In genomic region chr10:6778992-6779701, GRCh38 we compare ENCODE assay signal across 12 cellular contexts.
DNase-seq lines count a peak whose midpoint lies in the region; ATAC-seq and TF ChIP-seq lines count a peak whose summit lies in the region.
"Had no signal": no experiment of that assay in that cellular context is flagged by ENCODE, and none has a peak within 500 bp of the region (broad histone marks: within the 10 kb centered on the region; RNA-seq: fewer than 3 reads in every experiment).

No MANE protein-coding gene starts in this region.

- H3K4me1 ChIP-seq in upper lobe of right lung (no peaks in the 10 kb centered on the region), testis (no peaks in the 10 kb centered on the region)

- WGBS in testis, 2 donors, result 58 to 63% methylated on average over 4 of the region's 4 CpGs

- H3K27ac Mint-ChIP-seq in activated CD4-positive, alpha-beta memory T cell treated with anti-CD3 and anti-CD28 coated beads for 36 hours, result no peak overlapping the region
- no peak overlapping the region for H3K27ac Mint-ChIP-seq in activated CD4-positive, alpha-beta memory T cell treated with anti-CD3 and anti-CD28 coated beads, Interleukin-2, amount 10 ng/mL, durations not matched to agents 7 days and 5 days
- H3K27ac Mint-ChIP-seq: B cell had no signal

- H3K4me3 ChIP-seq in astrocyte of the cerebellum (ENCODE audit: low read depth, low read length) (no peak overlapping the region), upper lobe of right lung (no peak overlapping the region), testis (no peak overlapping the region)
- H3K4me3 ChIP-seq: ovary had no signal

- H3K36me3 ChIP-seq in upper lobe of right lung, result no peaks in the 10 kb centered on the region
- no peaks in the 10 kb centered on the region for H3K36me3 ChIP-seq in testis (ENCODE audit: low read depth, missing control alignments)
- H3K36me3 ChIP-seq: ovary had no signal

- peaks cover 38% of the 10 kb centered on the region for H3K27me3 Mint-ChIP-seq in activated CD4-positive, alpha-beta memory T cell treated with anti-CD3 and anti-CD28 coated beads for 36 hours
- peaks cover 55% of the 10 kb centered on the region for H3K27me3 Mint-ChIP-seq in activated CD4-positive, alpha-beta memory T cell treated with anti-CD3 and anti-CD28 coated beads, Interleukin-2, amount 10 ng/mL, durations not matched to agents 7 days and 5 days

- TF ChIP-seq CTCF in astrocyte of the cerebellum (IDR thresholded peaks at IDR 0.05; ENCODE audit: low read depth, low read length, missing control alignments) (no peak), upper lobe of right lung (IDR thresholded peaks at IDR 0.05) (no peak), testis (IDR thresholded peaks at IDR 0.05) (no peak)

- no peaks in the 10 kb centered on the region for H3K4me1 Mint-ChIP-seq in activated CD4-positive, alpha-beta memory T cell treated with anti-CD3 and anti-CD28 coated beads for 36 hours (ENCODE audit: low read depth)
- H3K4me1 Mint-ChIP-seq in activated CD4-positive, alpha-beta memory T cell treated with anti-CD3 and anti-CD28 coated beads, Interleukin-2, amount 10 ng/mL, durations not matched to agents 7 days and 5 days, result no peaks in the 10 kb centered on the region

- in situ Hi-C loops in astrocyte of the cerebellum (cut with HindIII; ENCODE audit: low sequenced_read_pairs), result no loop called here

- H3K27me3 ChIP-seq in upper lobe of right lung, result peaks cover 4% of the 10 kb centered on the region
- no peaks in the 10 kb centered on the region for H3K27me3 ChIP-seq in testis
- H3K27me3 ChIP-seq: ovary had no signal

- H3K9me3 Mint-ChIP-seq in activated CD4-positive, alpha-beta memory T cell treated with anti-CD3 and anti-CD28 coated beads for 36 hours, result no peaks in the 10 kb centered on the region
- H3K9me3 Mint-ChIP-seq in activated CD4-positive, alpha-beta memory T cell treated with anti-CD3 and anti-CD28 coated beads, Interleukin-2, amount 10 ng/mL, durations not matched to agents 7 days and 5 days, result no peaks in the 10 kb centered on the region

- no peak overlapping the region for H3K4me3 Mint-ChIP-seq in activated CD4-positive, alpha-beta memory T cell treated with anti-CD3 and anti-CD28 coated beads for 36 hours
- no peak overlapping the region for H3K4me3 Mint-ChIP-seq in activated CD4-positive, alpha-beta memory T cell treated with anti-CD3 and anti-CD28 coated beads, Interleukin-2, amount 10 ng/mL, durations not matched to agents 7 days and 5 days
- H3K4me3 Mint-ChIP-seq: B cell had no signal

- CTCF ChIA-PET in activated CD4-positive, alpha-beta memory T cell treated with anti-CD3 and anti-CD28 coated beads for 36 hours (lab: Charles Lee), result no interaction called here
- CTCF ChIA-PET in activated CD4-positive, alpha-beta memory T cell treated with anti-CD3 and anti-CD28 coated beads, Interleukin-2, amount 10 ng/mL, durations not matched to agents 7 days and 5 days (lab: Charles Lee), result no interaction called here

- intact Hi-C loops in activated CD4-positive, alpha-beta memory T cell treated with anti-CD3 and anti-CD28 coated beads for 36 hours (cut with micrococcal nuclease), result no loop called here
- intact Hi-C loops in upper lobe of right lung (cut with DNase I) (no loop called here), testis (cut with DNase I; ENCODE audit: low total_unique reads) (no loop called here)

- H3K9me3 ChIP-seq in upper lobe of right lung, result no peaks in the 10 kb centered on the region
- H3K9me3 ChIP-seq in testis, result no peaks in the 10 kb centered on the region
- H3K9me3 ChIP-seq: ovary had no signal

- H3K27ac ChIP-seq in upper lobe of right lung (no peak overlapping the region), testis (no peak overlapping the region)
- H3K27ac ChIP-seq: ovary had no signal

- no peak for TF ChIP-seq POLR2A in testis (IDR thresholded peaks at IDR 0.05)

- peak; percentile 71 for ATAC-seq in upper lobe of right lung
- no peak for ATAC-seq in HG03571 (IDR thresholded peaks at IDR 0.05; ENCODE audit: unreplicated experiment)
- no peak for ATAC-seq in HG03565 (IDR thresholded peaks at IDR 0.05; ENCODE audit: unreplicated experiment)

- POLR2A ChIA-PET in activated CD4-positive, alpha-beta memory T cell treated with anti-CD3 and anti-CD28 coated beads for 36 hours (lab: Charles Lee), result no interaction called here
- POLR2A ChIA-PET in activated CD4-positive, alpha-beta memory T cell treated with anti-CD3 and anti-CD28 coated beads, Interleukin-2, amount 10 ng/mL, durations not matched to agents 7 days and 5 days (lab: Charles Lee), result no interaction called here

- DNase-seq in activated CD4-positive, alpha-beta memory T cell treated with anti-CD3 and anti-CD28 coated beads for 36 hours, result peak; percentile 14
- no peak for DNase-seq in activated CD4-positive, alpha-beta memory T cell treated with anti-CD3 and anti-CD28 coated beads, Interleukin-2, amount 10 ng/mL, durations not matched to agents 7 days and 5 days
- DNase-seq in astrocyte of the cerebellum (ENCODE audit: low read depth) (peak; percentile 84), inferior parietal cortex (ENCODE audit: extremely low spot score) (peak; percentile 62), upper lobe of right lung (no peak), testis (no peak)
- DNase-seq: glutamatergic neuron, NCI-H1048, ovary had no signal

- no peaks in the 10 kb centered on the region for H3K36me3 Mint-ChIP-seq in activated CD4-positive, alpha-beta memory T cell treated with anti-CD3 and anti-CD28 coated beads for 36 hours
- H3K36me3 Mint-ChIP-seq in activated CD4-positive, alpha-beta memory T cell treated with anti-CD3 and anti-CD28 coated beads, Interleukin-2, amount 10 ng/mL, durations not matched to agents 7 days and 5 days (ENCODE audit: low read depth), result no peaks in the 10 kb centered on the region

Comparison
In these comparisons a context has a peak if more than half of its experiments do, and no peak if none do; other contexts are left out.
1. DNase-seq: peak in activated CD4-positive, alpha-beta memory T cell treated with anti-CD3 and anti-CD28 coated beads for 36 hours (single experiment), astrocyte of the cerebellum (single experiment) and inferior parietal cortex (single experiment); none in activated CD4-positive, alpha-beta memory T cell treated with anti-CD3 and anti-CD28 coated beads, Interleukin-2, amount 10 ng/mL, durations not matched to agents 7 days and 5 days (single experiment), upper lobe of right lung (single experiment) and testis (single experiment).